ENCODE assay signal across 8 cellular contexts in the genomic region with DNA sequence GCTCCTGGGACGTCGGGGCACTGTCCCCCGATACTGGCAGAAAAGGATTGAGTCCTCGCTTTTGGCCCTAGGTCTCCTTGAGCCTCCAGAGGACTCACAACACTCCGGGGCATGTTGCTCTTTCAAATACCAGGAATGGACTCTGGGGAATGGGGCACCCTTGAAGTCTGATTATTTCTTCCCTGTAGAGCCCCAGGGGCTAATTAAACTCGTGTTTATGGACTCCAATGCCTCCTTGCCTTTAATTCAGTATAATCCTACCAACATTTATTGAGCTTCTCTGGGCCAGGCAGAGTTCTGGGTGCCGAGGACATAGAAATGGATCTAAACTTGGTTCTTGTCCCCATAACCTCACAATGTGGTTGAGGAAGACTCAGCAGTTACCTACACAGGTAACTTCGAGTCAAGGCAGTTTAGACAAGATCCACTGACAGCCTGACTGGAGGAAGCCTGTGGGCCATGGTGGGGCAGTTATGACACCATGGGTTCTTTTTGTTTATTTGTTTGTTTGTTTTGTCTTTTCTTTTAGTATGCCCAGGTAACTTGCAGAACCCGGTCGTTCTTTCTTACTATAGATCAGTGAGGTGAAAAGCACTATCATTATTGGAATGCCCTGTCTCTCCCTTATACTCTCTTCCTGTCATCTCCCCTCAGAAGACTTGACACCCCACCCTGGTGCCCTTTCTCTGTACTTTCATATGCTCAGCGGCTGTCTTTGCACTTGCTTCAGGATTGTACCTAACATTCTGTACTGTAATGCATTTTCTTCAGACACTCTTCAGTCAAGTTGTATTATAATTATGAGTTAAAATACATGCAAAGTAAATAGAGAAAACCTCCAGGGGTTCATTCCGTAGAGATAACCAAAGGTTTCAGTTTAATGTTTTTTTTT. TPM values are rescaled to one million over a fixed set of nuclear protein-coding genes. Genes with fewer than 3 reads are reported as not detected.
DNase-seq lines count a peak whose midpoint lies in the region; TF ChIP-seq lines count a peak whose summit lies in the region.

No MANE protein-coding gene starts in this region.

- H3K9me3 ChIP-seq in ascending aorta, result no peaks in the 10 kb centered on the region

- H3K36me3 ChIP-seq in ascending aorta, result no peaks in the 10 kb centered on the region

- in situ Hi-C loops in ACHN (cut with HindIII; ENCODE audit: low pct_ligation_motif_present, low pct_unique_long_range_greater_than_20kb, low sequenced_read_pairs), result no loop called here

- DNase-seq in ACHN (peak; percentile 62), GM12864 (ENCODE audit: low read depth) (no peak), NCI-H2171 treated with DMSO at 0.1 percent for 48 hours (lab: John Stamatoyannopoulos, UW) (peak; percentile 64), ascending aorta (ENCODE audit: low spot score in 2 of 2) (no peak), iPS-NIHi11 (ENCODE audit: low spot score) (peak; percentile 50), substantia nigra (lab: John Stamatoyannopoulos, UW) (peak in 3 of 49 donors; percentile 49 to 61 (median 50)), UCSD-AML1 (lab: John Stamatoyannopoulos, UW; ENCODE audit: unreplicated experiment) (no peak)
- no peak for DNase-seq in effector CD8-positive, alpha-beta T cell (lab: John Stamatoyannopoulos, UW)

- H3K27me3 ChIP-seq in ascending aorta, result no peaks in the 10 kb centered on the region

- no peak for TF ChIP-seq CTCF in GM12864 (IDR thresholded peaks at IDR 0.05; ENCODE audit: low read depth, low read length, missing control alignments)
- no peak for TF ChIP-seq CTCF in ascending aorta (IDR thresholded peaks at IDR 0.05)

- H3K27ac ChIP-seq in ascending aorta, result peak overlapping the region; percentile 99
- H3K27ac ChIP-seq in substantia nigra (ENCODE audit: low read depth, low read length, poor library complexity, severe bottlenecking), result peak overlapping the region; percentile 97

- peak overlapping the region; percentile 83 for H3K4me3 ChIP-seq in GM12864 (ENCODE audit: low read depth, low read length)
- H3K4me3 ChIP-seq in ascending aorta, result peak overlapping the region; percentile 77 to 85

- intact Hi-C loops in ascending aorta (cut with DNase I), result loop anchor here (1.0 to 10.0 kb wide), 6 partner anchors 8 to 1146 kb away; a partner anchor contains a TSS

- H3K4me1 ChIP-seq in ascending aorta, result peaks cover 7 to 21% of the 10 kb centered on the region in 2 donors

RNA-seq across cellular contexts. Expression of a gene that starts 3.2 kb away (rescaled TPM):
- total RNA-seq in ascending aorta, result 112 TPM

RNA-seq across cellular contexts. Expression of a gene that starts 47.4 kb away (rescaled TPM):
- 34.2 TPM for total RNA-seq in ascending aorta

RNA-seq across cellular contexts. Expression of a gene that starts 47.7 kb away (rescaled TPM):
- total RNA-seq in ascending aorta, result 2.1 TPM

Comparison
In these comparisons a context has a peak if more than half of its experiments do, and no peak if none do; other contexts are left out.
1. DNase-seq: peak in ACHN (single experiment), NCI-H2171 treated with DMSO at 0.1 percent for 48 hours (single experiment) and iPS-NIHi11 (single experiment); none in GM12864 (single experiment), ascending aorta (0 of 2), effector CD8-positive, alpha-beta T cell (single experiment) and UCSD-AML1 (single experiment).